ENCODE assay signal across 35 cellular contexts in genomic region chr17:37682007-37682406, GRCh38.
"Had no signal": no experiment of that assay in that cellular context is flagged by ENCODE, and none has a peak within 500 bp of the region (broad histone marks: within the 10 kb centered on the region; RNA-seq: fewer than 3 reads in every experiment).

No MANE protein-coding gene starts in this region.

- FAIRE-seq: astrocyte had no signal

- H3K27ac ChIP-seq: body of pancreas, breast epithelium, Peyer's patch, RWPE1, VCaP had no signal

- H3K4me1 ChIP-seq: body of pancreas, breast epithelium had no signal

- DNase-seq: activated CD4-positive, alpha-beta T cell treated with anti-CD3 and anti-CD28 coated beads for 1 hour; activated CD4-positive, alpha-beta T cell treated with anti-CD3 and anti-CD28 coated beads, Interleukin-2, amount 10 ng/mL, durations not matched to agents 24 days and 14 days; activated CD4-positive, alpha-beta T cell treated with anti-CD3 and anti-CD28 coated beads, Interleukin-2, amount 50 U/mL, for 48 hours; activated CD4-positive, CD25-positive, alpha-beta regulatory T cell; activated CD8-positive, alpha-beta T cell treated with anti-CD3 and anti-CD28 coated beads, Interleukin-2, amount 10 ng/mL, durations not matched to agents 7 days and 5 days; activated gamma-delta T cell; activated naive CD4-positive, alpha-beta T cell treated with Interleukin-2 at 50 U/mL for 16 hours; activated T-cell treated with anti-CD3 and anti-CD28 coated beads, Interleukin-2, amount 50 U/mL, for 24 hours; amygdala; body of pancreas; NCI-H1092 treated with DMSO at 0.1 percent for 48 hours; NCI-H1417; NCI-H146; NCI-H187; NCI-H2029 treated with DMSO at 0.1 percent for 48 hours; NCI-H2107; NCI-H2171; NCI-H510A; NCI-H526; NCI-H748 treated with DMSO at 0.1 percent for 48 hours; NK-92 treated with Interleukin-12 subunit alpha and Interleukin-12 subunit beta, amount 100 ng/mL, for 24 hours; PC-3; Peyer's patch; SIG-M5; T-helper 1 cell; T-helper 2 cell; T-helper 9 cell had no signal

- ATAC-seq: activated CD8-positive, alpha-beta T cell treated with anti-CD3 and anti-CD28 coated beads, Interleukin-2, amount 10 ng/mL, durations not matched to agents 7 days and 5 days; body of pancreas; PC-3; Right ventricle myocardium inferior; SK-N-SH treated with all-trans-retinoic acid at 6 μM for 48 hours had no signal

- H3K4me1 Mint-ChIP-seq: activated CD4-positive, alpha-beta T cell treated with anti-CD3 and anti-CD28 coated beads, Interleukin-2, amount 10 ng/mL, durations not matched to agents 24 days and 14 days had no signal

- H3K4me3 ChIP-seq: body of pancreas, breast epithelium, Peyer's patch had no signal

- H3K27ac Mint-ChIP-seq: activated CD4-positive, alpha-beta T cell treated with anti-CD3 and anti-CD28 coated beads, Interleukin-2, amount 10 ng/mL, durations not matched to agents 24 days and 14 days; activated CD8-positive, alpha-beta T cell treated with anti-CD3 and anti-CD28 coated beads, Interleukin-2, amount 10 ng/mL, durations not matched to agents 7 days and 5 days; activated naive CD8-positive, alpha-beta T cell; activated T-cell treated with anti-CD3 and anti-CD28 coated beads, Interleukin-2, amount 50 U/mL, for 24 hours; activated T-helper 2 cell treated with anti-CD3 and anti-CD28 coated beads, Interferon-gamma antibody, Interleukin-2, Interleukin-4, amounts not matched to agents 10 μg/mL and 5 μg/mL and 100 μg/mL, durations not matched to agents 14 hours and 24 hours and 36 hours had no signal

- H3K36me3 ChIP-seq: breast epithelium had no signal

- H3K9me3 ChIP-seq: body of pancreas, breast epithelium had no signal

- H3K4me3 Mint-ChIP-seq: activated CD4-positive, alpha-beta T cell treated with anti-CD3 and anti-CD28 coated beads, Interleukin-2, amount 10 ng/mL, durations not matched to agents 24 days and 14 days; activated CD8-positive, alpha-beta T cell treated with anti-CD3 and anti-CD28 coated beads, Interleukin-2, amount 10 ng/mL, durations not matched to agents 7 days and 5 days; activated naive CD8-positive, alpha-beta T cell; activated T-cell treated with anti-CD3 and anti-CD28 coated beads, Interleukin-2, amount 50 U/mL, for 24 hours had no signal

- H3K27me3 ChIP-seq: body of pancreas, breast epithelium, Peyer's patch had no signal

- H3K36me3 Mint-ChIP-seq: activated naive CD8-positive, alpha-beta T cell had no signal
